ENCODE assay signal across 16 cellular contexts in genomic region chr4:146465628-146466027, GRCh38.
"Had no signal": no experiment of that assay in that cellular context is flagged by ENCODE, and none has a peak within 500 bp of the region (broad histone marks: within the 10 kb centered on the region; RNA-seq: fewer than 3 reads in every experiment).

No MANE protein-coding gene starts in this region.

- H3K27ac Mint-ChIP-seq: memory B cell; stimulated activated naive CD8-positive, alpha-beta T cell treated with anti-CD3 and anti-CD28 coated beads, Interleukin-15, Interleukin-2, amounts not matched to agents 100 ng/mL and 50 ng/mL, for 24 hours had no signal

- FAIRE-seq: kidney had no signal

- H3K27me3 ChIP-seq: gastroesophageal sphincter, ovary, sigmoid colon, testis, upper lobe of right lung had no signal

- H3K4me3 ChIP-seq: gastroesophageal sphincter, left ventricle myocardium inferior, ovary, sigmoid colon, testis, upper lobe of right lung had no signal

- H3K36me3 ChIP-seq: gastroesophageal sphincter, left ventricle myocardium inferior, ovary, sigmoid colon, upper lobe of right lung had no signal

- DNase-seq: activated CD4-positive, alpha-beta T cell treated with anti-CD3 and anti-CD28 coated beads, Interleukin-2, amount 50 U/mL, for 1 hour; activated CD4-positive, CD25-positive, alpha-beta regulatory T cell; activated naive CD4-positive, alpha-beta T cell; central memory CD4-positive, alpha-beta T cell; effector memory CD4-positive, alpha-beta T cell; kidney; left ventricle myocardium inferior; ovary; sigmoid colon; stimulated activated CD4-positive, alpha-beta T cell treated with anti-CD3 and anti-CD28 coated beads, Interleukin-2, amount 100 ng/mL, for 24 hours; testis; upper lobe of right lung had no signal

- ATAC-seq: gastroesophageal sphincter, upper lobe of right lung had no signal

- H3K9me3 ChIP-seq: gastroesophageal sphincter, left ventricle myocardium inferior, ovary, sigmoid colon, testis, upper lobe of right lung had no signal

- H3K4me1 ChIP-seq: gastroesophageal sphincter, left ventricle myocardium inferior, sigmoid colon, testis, upper lobe of right lung had no signal

- H3K27me3 Mint-ChIP-seq: memory B cell; stimulated activated naive CD8-positive, alpha-beta T cell treated with anti-CD3 and anti-CD28 coated beads, Interleukin-15, Interleukin-2, amounts not matched to agents 100 ng/mL and 50 ng/mL, for 24 hours had no signal

- H3K4me1 Mint-ChIP-seq: memory B cell had no signal

- H3K9me3 Mint-ChIP-seq: memory B cell; stimulated activated naive CD8-positive, alpha-beta T cell treated with anti-CD3 and anti-CD28 coated beads, Interleukin-15, Interleukin-2, amounts not matched to agents 100 ng/mL and 50 ng/mL, for 24 hours had no signal

- H3K4me3 Mint-ChIP-seq: memory B cell; stimulated activated naive CD8-positive, alpha-beta T cell treated with anti-CD3 and anti-CD28 coated beads, Interleukin-15, Interleukin-2, amounts not matched to agents 100 ng/mL and 50 ng/mL, for 24 hours had no signal

- H3K27ac ChIP-seq: epithelial cell of prostate, gastroesophageal sphincter, left ventricle myocardium inferior, ovary, sigmoid colon, testis, upper lobe of right lung had no signal
